Comparison of ENCODE assay signal across 25 cellular contexts in genomic region chr22:41500303-41500702, GRCh38.
"Had no signal": no experiment of that assay in that cellular context is flagged by ENCODE, and none has a peak within 500 bp of the region (broad histone marks: within the 10 kb centered on the region; RNA-seq: fewer than 3 reads in every experiment).

No MANE protein-coding gene starts in this region.

- H3K9me3 ChIP-seq: ascending aorta, body of pancreas had no signal

- H3K4me1 ChIP-seq: body of pancreas had no signal

- H3K4me3 Mint-ChIP-seq: activated CD8-positive, alpha-beta memory T cell treated with anti-CD3 and anti-CD28 coated beads, Interleukin-2, amount 10 ng/mL, durations not matched to agents 7 days and 5 days; activated naive CD8-positive, alpha-beta T cell treated with anti-CD3 and anti-CD28 coated beads, Interleukin-2, amount 50 U/mL, for 24 hours; activated T-cell treated with anti-CD3 and anti-CD28 coated beads, Interleukin-2, amount 50 U/mL, for 24 hours; activated T-helper 1 cell treated with anti-CD3 and anti-CD28 coated beads, Interleukin-12 subunit alpha, Interleukin-12 subunit beta, Interleukin-2, Interleukin-4 antibody, amounts not matched to agents 30 ng/mL and 10 ng/mL and 1 ng/mL, durations not matched to agents 14 hours and 24 hours and 36 hours; T-helper 17 cell had no signal

- DNase-seq: activated CD4-positive, alpha-beta T cell treated with anti-CD3 and anti-CD28 coated beads for 4 hours; activated CD4-positive, alpha-beta T cell treated with anti-CD3 and anti-CD28 coated beads, Interleukin-2, amount 50 U/mL, for 4 hours; activated CD8-positive, alpha-beta memory T cell treated with anti-CD3 and anti-CD28 coated beads, Interleukin-2, amount 10 ng/mL, durations not matched to agents 7 days and 5 days; activated effector memory CD4-positive, alpha-beta T cell treated with Interleukin-2 at 50 U/mL for 16 hours; activated naive CD4-positive, alpha-beta T cell treated with Interleukin-2 at 50 U/mL for 16 hours; activated naive CD8-positive, alpha-beta T cell treated with anti-CD3 and anti-CD28 coated beads, Interleukin-2, amount 50 U/mL, for 24 hours; activated T-cell treated with anti-CD3 and anti-CD28 coated beads, Interleukin-2, amount 50 U/mL, for 24 hours; amniotic stem cell; body of pancreas; Kasumi-1; NCI-H1105 treated with DMSO at 0.1 percent for 48 hours; NCI-H1436 treated with DMSO at 0.1 percent for 48 hours; NCI-H187; NCI-H2081; NCI-H446; NCI-H524; PC-3; SIG-M5; T-helper 17 cell; T-helper 9 cell had no signal

- H3K27ac ChIP-seq: ascending aorta, body of pancreas, VCaP had no signal

- H3K4me1 Mint-ChIP-seq: activated CD8-positive, alpha-beta memory T cell treated with anti-CD3 and anti-CD28 coated beads, Interleukin-2, amount 10 ng/mL, durations not matched to agents 7 days and 5 days; activated naive CD8-positive, alpha-beta T cell treated with anti-CD3 and anti-CD28 coated beads, Interleukin-2, amount 50 U/mL, for 24 hours; T-helper 17 cell had no signal

- H3K27me3 Mint-ChIP-seq: activated CD8-positive, alpha-beta memory T cell treated with anti-CD3 and anti-CD28 coated beads, Interleukin-2, amount 10 ng/mL, durations not matched to agents 7 days and 5 days; activated naive CD8-positive, alpha-beta T cell treated with anti-CD3 and anti-CD28 coated beads, Interleukin-2, amount 50 U/mL, for 24 hours; activated T-cell treated with anti-CD3 and anti-CD28 coated beads, Interleukin-2, amount 50 U/mL, for 24 hours; T-helper 17 cell had no signal

- H3K27ac Mint-ChIP-seq: activated CD8-positive, alpha-beta memory T cell treated with anti-CD3 and anti-CD28 coated beads, Interleukin-2, amount 10 ng/mL, durations not matched to agents 7 days and 5 days; activated naive CD4-positive, alpha-beta T cell treated with anti-CD3 and anti-CD28 coated beads, Interleukin-2, amount 50 U/mL, for 72 hours; activated naive CD8-positive, alpha-beta T cell treated with anti-CD3 and anti-CD28 coated beads, Interleukin-2, amount 50 U/mL, for 24 hours; activated T-cell treated with anti-CD3 and anti-CD28 coated beads, Interleukin-2, amount 50 U/mL, for 24 hours; activated T-helper 1 cell treated with anti-CD3 and anti-CD28 coated beads, Interleukin-12 subunit alpha, Interleukin-12 subunit beta, Interleukin-2, Interleukin-4 antibody, amounts not matched to agents 30 ng/mL and 10 ng/mL and 1 ng/mL, durations not matched to agents 14 hours and 24 hours and 36 hours had no signal

- H3K9me3 Mint-ChIP-seq: activated naive CD4-positive, alpha-beta T cell treated with anti-CD3 and anti-CD28 coated beads, Interleukin-2, amount 50 U/mL, for 72 hours; activated naive CD8-positive, alpha-beta T cell treated with anti-CD3 and anti-CD28 coated beads, Interleukin-2, amount 50 U/mL, for 24 hours; activated T-cell treated with anti-CD3 and anti-CD28 coated beads, Interleukin-2, amount 50 U/mL, for 24 hours; activated T-helper 1 cell treated with anti-CD3 and anti-CD28 coated beads, Interleukin-12 subunit alpha, Interleukin-12 subunit beta, Interleukin-2, Interleukin-4 antibody, amounts not matched to agents 30 ng/mL and 10 ng/mL and 1 ng/mL, durations not matched to agents 14 hours and 24 hours and 36 hours had no signal

- ATAC-seq: activated CD8-positive, alpha-beta memory T cell treated with anti-CD3 and anti-CD28 coated beads, Interleukin-2, amount 10 ng/mL, durations not matched to agents 7 days and 5 days; activated naive CD4-positive, alpha-beta T cell treated with anti-CD3 and anti-CD28 coated beads, Interleukin-2, amount 50 U/mL, for 72 hours; activated naive CD8-positive, alpha-beta T cell treated with anti-CD3 and anti-CD28 coated beads, Interleukin-2, amount 50 U/mL, for 24 hours; body of pancreas; K562; PC-3; T-helper 17 cell had no signal

- H3K27me3 ChIP-seq: ascending aorta, body of pancreas had no signal

- H3K36me3 Mint-ChIP-seq: activated naive CD4-positive, alpha-beta T cell treated with anti-CD3 and anti-CD28 coated beads, Interleukin-2, amount 50 U/mL, for 72 hours had no signal

- H3K4me3 ChIP-seq: ascending aorta, body of pancreas, K562 had no signal
